Comparison of ENCODE assay signal across 8 cellular contexts in the genomic region with DNA sequence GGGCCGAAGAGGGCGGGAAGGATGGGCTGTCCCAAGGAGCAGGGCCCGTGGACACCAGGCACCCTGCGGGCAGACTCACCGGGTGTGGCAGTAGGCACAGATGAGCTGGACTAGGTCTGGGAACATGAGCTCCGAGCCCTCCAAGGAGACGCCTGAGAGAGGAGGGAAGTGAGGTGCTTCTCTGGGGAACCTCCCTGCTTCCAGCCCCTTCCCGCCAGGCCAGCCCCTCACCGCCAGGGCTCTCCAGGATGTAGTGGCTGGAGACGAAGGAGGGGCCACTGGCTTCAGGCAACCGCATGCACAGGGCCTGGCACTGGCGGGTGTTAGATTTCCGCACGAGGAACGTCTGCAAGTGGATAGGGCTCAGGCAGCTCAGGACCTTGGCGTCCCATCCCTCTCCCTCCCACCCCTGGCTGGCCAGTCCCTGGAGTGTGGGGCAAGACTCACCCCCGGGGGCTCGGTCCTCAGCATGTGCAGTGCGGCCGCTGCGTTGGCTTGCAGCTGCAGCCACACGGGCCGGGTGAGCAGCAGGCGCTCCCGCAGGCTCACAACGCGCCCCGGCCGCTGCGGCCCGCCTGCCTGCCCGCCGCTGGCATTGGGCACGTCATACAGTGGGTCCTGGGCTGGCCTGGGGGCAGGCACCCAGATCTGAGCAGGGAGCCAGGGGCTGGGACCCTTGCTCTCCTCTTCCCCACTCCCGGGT. TPM values are rescaled to one million over a fixed set of nuclear protein-coding genes. Genes with fewer than 3 reads are reported as not detected.
DNase-seq lines count a peak whose midpoint lies in the region; ATAC-seq and TF ChIP-seq lines count a peak whose summit lies in the region.

No MANE protein-coding gene starts in this region.

- no peak for ATAC-seq in activated naive CD8-positive, alpha-beta T cell treated with anti-CD3 and anti-CD28 coated beads, Interleukin-2, amount 50 U/mL, for 24 hours
- ATAC-seq in HG03108 (IDR thresholded peaks at IDR 0.05; ENCODE audit: unreplicated experiment) = no peak

- POLR2A ChIA-PET in A673 (lab: Charles Lee; ENCODE audit: low non-redundant PET) (interaction anchor here (0.5 kb wide), 1 partner anchor 35 kb away, joined by 7 read pairs; no protein-coding TSS in a partner anchor), HEK293 (lab: Yijun Ruan, JAX) (interaction anchor here (0.7 to 1.9 kb wide), 8 partner anchors 9 to 47 kb away, joined by 3 to 10 read pairs (median 3); a partner anchor contains a TSS)

- DNase-seq in A673 (ENCODE audit: low spot score) (no peak), left ventricle myocardium inferior (no peak), SK-N-DZ (ENCODE audit: low spot score) (no peak)
- no peak for DNase-seq in activated naive CD8-positive, alpha-beta T cell treated with anti-CD3 and anti-CD28 coated beads, Interleukin-2, amount 50 U/mL, for 24 hours
- DNase-seq in stimulated activated CD4-positive, alpha-beta T cell treated with anti-CD3 and anti-CD28 coated beads, Interleukin-15, amount 100 ng/mL, for 24 hours = no peak

- peak overlapping the region; percentile 38 for H3K4me3 ChIP-seq in A673 (ENCODE audit: low read depth, low read length, poor library complexity, severe bottlenecking)
- H3K4me3 ChIP-seq in HEK293 (ENCODE audit: low read depth, low read length) = no peak overlapping the region
- H3K4me3 ChIP-seq in left ventricle myocardium inferior = peak overlapping the region; percentile 79
- peak overlapping the region; percentile 81 for H3K4me3 ChIP-seq in rectal smooth muscle tissue (ENCODE audit: low read length)

- TF ChIP-seq CTCF in A673 (conservative IDR thresholded peaks at IDR 0.05; ENCODE audit: low read depth, low read length) (no peak), HEK293 (tag by site-specific recombination; IDR thresholded peaks at IDR 0.05) (no peak), left ventricle myocardium inferior (IDR thresholded peaks at IDR 0.05; ENCODE audit: borderline replicate concordance) (no peak)

- H3K9ac ChIP-seq in rectal smooth muscle tissue (ENCODE audit: low read length) = peak overlapping the region; percentile 11

- peaks cover 7% of the 10 kb centered on the region for H3K36me3 ChIP-seq in A673 (ENCODE audit: insufficient read depth, low read length, poor library complexity, severe bottlenecking)
- peaks cover 0 to 34% of the 10 kb centered on the region in 2 experiments; a peak in 1 of 3 replicates for H3K36me3 ChIP-seq in HEK293 (ENCODE audit: control insufficient read depth in 2 of 2, insufficient read depth in 1 of 2, low read length in 2 of 2)
- peaks cover 49% of the 10 kb centered on the region for H3K36me3 ChIP-seq in left ventricle myocardium inferior
- peaks cover 28% of the 10 kb centered on the region for H3K36me3 ChIP-seq in rectal smooth muscle tissue (ENCODE audit: control insufficient read depth, insufficient read depth, low read length)

- no peaks in the 10 kb centered on the region for H3K9me3 ChIP-seq in A673 (ENCODE audit: low read depth, low read length, poor library complexity, severe bottlenecking)
- H3K9me3 ChIP-seq in HEK293 (ENCODE audit: control insufficient read depth, insufficient read depth, low read depth, low read length) = no peaks in the 10 kb centered on the region
- H3K9me3 ChIP-seq in left ventricle myocardium inferior (replicated peaks) = no peaks in the 10 kb centered on the region

- H3K4me1 ChIP-seq in A673 (ENCODE audit: insufficient read depth, low read length, poor library complexity, severe bottlenecking) (peaks cover 25% of the 10 kb centered on the region), HEK293 (ENCODE audit: control insufficient read depth, insufficient read depth, low read length) (no peaks in the 10 kb centered on the region), left ventricle myocardium inferior (peaks cover 27% of the 10 kb centered on the region), rectal smooth muscle tissue (ENCODE audit: control insufficient read depth, insufficient read depth, low read length) (peaks cover 10% of the 10 kb centered on the region)

- H3K27me3 ChIP-seq in A673 (replicated peaks; ENCODE audit: insufficient read depth, low read depth, low read length, poor library complexity) (no peaks in the 10 kb centered on the region), left ventricle myocardium inferior (ENCODE audit: low read depth) (no peaks in the 10 kb centered on the region), rectal smooth muscle tissue (ENCODE audit: control insufficient read depth, insufficient read depth, low read length) (no peaks in the 10 kb centered on the region)

- H3K27ac ChIP-seq in A673 (ENCODE audit: low read depth, low read length, poor library complexity, severe bottlenecking) (peak overlapping the region; percentile 69), HEK293 (ENCODE audit: extremely low read depth, low read depth, low read length) (no peak overlapping the region), left ventricle myocardium inferior (replicated peaks) (peak overlapping the region; percentile 88), rectal smooth muscle tissue (ENCODE audit: low read depth, low read length) (no peak overlapping the region)

- H3K36me3 Mint-ChIP-seq in activated naive CD8-positive, alpha-beta T cell treated with anti-CD3 and anti-CD28 coated beads, Interleukin-2, amount 50 U/mL, for 24 hours (ENCODE audit: low read depth) = peaks cover 17% of the 10 kb centered on the region

- H3K4me1 Mint-ChIP-seq in activated naive CD8-positive, alpha-beta T cell treated with anti-CD3 and anti-CD28 coated beads, Interleukin-2, amount 50 U/mL, for 24 hours = peaks cover 31% of the 10 kb centered on the region

- CTCF ChIA-PET in A673 (lab: Charles Lee) = interaction anchor here (1.0 kb wide), 1 partner anchor 24 kb away, joined by 3 read pairs; no protein-coding TSS in a partner anchor
- CTCF ChIA-PET in HEK293 (lab: Yijun Ruan, JAX) = interaction anchor here (0.6 to 3.1 kb wide), 9 partner anchors 10 to 702 kb away, joined by 3 to 19 read pairs (median 4); no protein-coding TSS in a partner anchor

- peaks cover 2% of the 10 kb centered on the region for H3K27me3 Mint-ChIP-seq in activated naive CD8-positive, alpha-beta T cell treated with anti-CD3 and anti-CD28 coated beads, Interleukin-2, amount 50 U/mL, for 24 hours

- no peaks in the 10 kb centered on the region for H3K9me3 Mint-ChIP-seq in activated naive CD8-positive, alpha-beta T cell treated with anti-CD3 and anti-CD28 coated beads, Interleukin-2, amount 50 U/mL, for 24 hours

- intact Hi-C loops in A673 (cut with micrococcal nuclease; ENCODE audit: unreplicated experiment) (no loop called here), left ventricle myocardium inferior (cut with micrococcal nuclease) (no loop called here)

- H3K27ac Mint-ChIP-seq in activated naive CD8-positive, alpha-beta T cell treated with anti-CD3 and anti-CD28 coated beads, Interleukin-2, amount 50 U/mL, for 24 hours = peak overlapping the region; percentile 39

- no TSS peak for BruUV-seq in A673 (replicated peaks; lab: Mats Ljungman, UMichigan)

- H3K4me3 Mint-ChIP-seq in activated naive CD8-positive, alpha-beta T cell treated with anti-CD3 and anti-CD28 coated beads, Interleukin-2, amount 50 U/mL, for 24 hours = peak overlapping the region; percentile 26

TF ChIP-seq in HEK293, 187 proteins besides CTCF, POLR2A, EP300 and RAD21:
- TF ChIP-seq, protein P1, sequence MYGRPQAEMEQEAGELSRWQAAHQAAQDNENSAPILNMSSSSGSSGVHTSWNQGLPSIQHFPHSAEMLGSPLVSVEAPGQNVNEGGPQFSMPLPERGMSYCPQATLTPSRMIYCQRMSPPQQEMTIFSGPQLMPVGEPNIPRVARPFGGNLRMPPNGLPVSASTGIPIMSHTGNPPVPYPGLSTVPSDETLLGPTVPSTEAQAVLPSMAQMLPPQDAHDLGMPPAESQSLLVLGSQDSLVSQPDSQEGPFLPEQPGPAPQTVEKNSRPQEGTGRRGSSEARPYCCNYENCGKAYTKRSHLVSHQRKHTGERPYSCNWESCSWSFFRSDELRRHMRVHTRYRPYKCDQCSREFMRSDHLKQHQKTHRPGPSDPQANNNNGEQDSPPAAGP (tag by site-specific recombination; IDR thresholded peaks at IDR 0.05) = peak; percentile 38; the same call in 1 of the 2 replicates
- TF ChIP-seq SCRT2 (tag by site-specific recombination; IDR thresholded peaks at IDR 0.05) (no peak), SP2 (tag by site-specific recombination; IDR thresholded peaks at IDR 0.05) (peak; percentile 28; the same call in 1 of the 2 replicates)

RNA-seq across cellular contexts. Expression of a gene that starts 0.6 kb away (rescaled TPM):
- total RNA-seq in A673 (2021) (4.9 and 6.4 TPM in 2 replicates), left ventricle myocardium inferior (1.0 TPM)
- 3.2 and 3.8 TPM in 2 replicates for polyA plus RNA-seq in SK-N-DZ (2014; cell fraction: cytosol; rRNA removed)
- 5.6 and 15.1 TPM in 2 replicates for polyA plus RNA-seq in SK-N-DZ (2014; cell fraction: nucleus; rRNA removed)

RNA-seq across cellular contexts. Expression of a gene that starts 9.2 kb away (rescaled TPM):
- total RNA-seq in A673 (2021) (76.8 and 93.5 TPM in 2 replicates), left ventricle myocardium inferior (14.7 TPM)
- 90.6 and 91.7 TPM in 2 replicates for polyA plus RNA-seq in SK-N-DZ (2014; cell fraction: cytosol; rRNA removed)
- 69.4 and 98.9 TPM in 2 replicates for polyA plus RNA-seq in SK-N-DZ (2014; cell fraction: nucleus; rRNA removed)

RNA-seq across cellular contexts. Expression of a gene that starts 11.7 kb away (rescaled TPM):
- 47.1 and 53.6 TPM in 2 replicates for total RNA-seq in A673 (2021)
- total RNA-seq in left ventricle myocardium inferior = 52.9 TPM
- 67.1 and 84.2 TPM in 2 replicates for polyA plus RNA-seq in SK-N-DZ (2014; cell fraction: cytosol; rRNA removed)
- 30.3 and 33.2 TPM in 2 replicates for polyA plus RNA-seq in SK-N-DZ (2014; cell fraction: nucleus; rRNA removed)

RNA-seq across cellular contexts. Expression of a gene that starts 18.8 kb away (rescaled TPM):
- total RNA-seq in A673 (2021) = 97.8 and 111 TPM in 2 replicates
- 12.3 TPM for total RNA-seq in left ventricle myocardium inferior
- 10.9 and 12.6 TPM in 2 replicates for polyA plus RNA-seq in SK-N-DZ (2014; cell fraction: cytosol; rRNA removed)
- 4.7 and 5.3 TPM in 2 replicates for polyA plus RNA-seq in SK-N-DZ (2014; cell fraction: nucleus; rRNA removed)

RNA-seq across cellular contexts. Expression of a gene that starts 35.9 kb away (rescaled TPM):
- total RNA-seq in A673 (2021) = 60.4 and 62.4 TPM in 2 replicates
- 14.6 TPM for total RNA-seq in left ventricle myocardium inferior
- polyA plus RNA-seq in SK-N-DZ (2014; cell fraction: cytosol; rRNA removed) = 14.6 and 20.2 TPM in 2 replicates
- 46.1 and 62.7 TPM in 2 replicates for polyA plus RNA-seq in SK-N-DZ (2014; cell fraction: nucleus; rRNA removed)

Comparison
In these comparisons a context has a peak if more than half of its experiments do, and no peak if none do; other contexts are left out.
1. H3K27ac ChIP-seq: peak in A673 (single experiment) and left ventricle myocardium inferior (single experiment); none in HEK293 (single experiment) and rectal smooth muscle tissue (single experiment).